8 cellular contexts compared by ENCODE assay signal in the genomic region with DNA sequence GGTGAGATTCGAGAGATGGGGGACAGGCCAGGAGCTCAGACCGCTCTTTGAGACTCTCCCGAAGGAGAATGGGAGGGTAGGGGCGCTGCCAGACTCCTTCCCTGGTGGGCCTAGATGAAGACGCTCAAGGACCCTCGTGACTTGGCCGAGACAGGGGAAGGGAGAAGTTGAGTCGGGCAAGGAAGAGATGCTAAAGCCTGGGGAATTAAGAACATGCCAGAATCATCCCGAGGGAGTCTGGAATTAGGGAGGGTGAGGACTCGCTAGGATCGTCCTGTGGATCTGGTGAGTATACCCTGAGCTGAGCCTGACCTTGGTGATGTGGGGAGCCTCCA. TPM values are rescaled to one million over a fixed set of nuclear protein-coding genes. Genes with fewer than 3 reads are reported as not detected.
A peak's percentile ranks its signal among the peaks of the same experiment; 100 is the strongest.
DNase-seq lines count a peak whose midpoint lies in the region; ATAC-seq and TF ChIP-seq lines count a peak whose summit lies in the region.

No MANE protein-coding gene starts in this region.

- H3K4me3 ChIP-seq in heart left ventricle (peak overlapping the region; percentile 30 to 76 (median 56)), upper lobe of left lung (peak overlapping the region; percentile 39 to 67 (median 66))

- H3K27me3 ChIP-seq in heart left ventricle (no peaks in the 10 kb centered on the region), upper lobe of left lung (no peaks in the 10 kb centered on the region)

- H3K36me3 ChIP-seq in heart left ventricle (peaks cover 3 to 38% (median 36%) of the 10 kb centered on the region in 9 donors), upper lobe of left lung (peaks cover 24 to 36% (median 35%) of the 10 kb centered on the region in 4 donors)

- H3K9me3 ChIP-seq in heart left ventricle (no peaks in the 10 kb centered on the region), upper lobe of left lung (no peaks in the 10 kb centered on the region)

- TF ChIP-seq EP300 in upper lobe of left lung (IDR thresholded peaks at IDR 0.05), result no peak

- H3K36me3 Mint-ChIP-seq in activated naive CD8-positive, alpha-beta T cell treated with anti-CD3 and anti-CD28 coated beads, Interleukin-2, amount 50 U/mL, for 24 hours (ENCODE audit: low read depth), result peaks cover 58% of the 10 kb centered on the region
- H3K36me3 Mint-ChIP-seq in memory B cell, result peaks cover 19% of the 10 kb centered on the region

- ATAC-seq in heart left ventricle, result no peak
- no peak for ATAC-seq in left cardiac atrium
- no peak for ATAC-seq in activated naive CD8-positive, alpha-beta T cell treated with anti-CD3 and anti-CD28 coated beads, Interleukin-2, amount 50 U/mL, for 24 hours
- no peak for ATAC-seq in memory B cell (ENCODE audit: low read depth)
- ATAC-seq in upper lobe of left lung (ENCODE audit: low FRiP score in 2 of 2), result no peak
- no peak for ATAC-seq in HG02798 (IDR thresholded peaks at IDR 0.05; ENCODE audit: poor library complexity, unreplicated experiment)
- ATAC-seq in GM18858 (IDR thresholded peaks at IDR 0.05; ENCODE audit: unreplicated experiment), result no peak

- 3 to 11% (median 6%) methylated on average over 11 of the region's 11 CpGs for whole genome bisulfite sequencing in heart left ventricle, 4 donors
- 8 to 19% methylated on average over 9 to 10 of the region's 11 CpGs for WGBS in upper lobe of left lung, 2 donors

- TF ChIP-seq POLR2A in heart left ventricle (IDR thresholded peaks at IDR 0.05) (no peak), upper lobe of left lung (IDR thresholded peaks at IDR 0.05) (no peak), erythroblast (IDR thresholded peaks at IDR 0.05; ENCODE audit: low read length) (no peak)

- H3K4me3 Mint-ChIP-seq in activated naive CD8-positive, alpha-beta T cell treated with anti-CD3 and anti-CD28 coated beads, Interleukin-2, amount 50 U/mL, for 24 hours, result peak overlapping the region; percentile 96
- H3K4me3 Mint-ChIP-seq in memory B cell, result peak overlapping the region; percentile 85

- H3K27me3 Mint-ChIP-seq in activated naive CD8-positive, alpha-beta T cell treated with anti-CD3 and anti-CD28 coated beads, Interleukin-2, amount 50 U/mL, for 24 hours, result no peaks in the 10 kb centered on the region
- H3K27me3 Mint-ChIP-seq in memory B cell, result no peaks in the 10 kb centered on the region

- no peaks in the 10 kb centered on the region for H3K9me3 Mint-ChIP-seq in activated naive CD8-positive, alpha-beta T cell treated with anti-CD3 and anti-CD28 coated beads, Interleukin-2, amount 50 U/mL, for 24 hours
- H3K9me3 Mint-ChIP-seq in memory B cell, result no peaks in the 10 kb centered on the region

- no peak for DNase-seq in heart left ventricle
- DNase-seq in left cardiac atrium, result no peak
- DNase-seq in activated naive CD8-positive, alpha-beta T cell treated with anti-CD3 and anti-CD28 coated beads, Interleukin-2, amount 50 U/mL, for 24 hours, result no peak
- no peak for DNase-seq in memory B cell (ENCODE audit: low spot score in 2 of 2)
- no peak for DNase-seq in upper lobe of left lung
- DNase-seq in erythroblast (lab: John Stamatoyannopoulos, UW), result no peak

- H3K4me1 Mint-ChIP-seq in activated naive CD8-positive, alpha-beta T cell treated with anti-CD3 and anti-CD28 coated beads, Interleukin-2, amount 50 U/mL, for 24 hours, result peaks cover 20% of the 10 kb centered on the region
- peaks cover 8% of the 10 kb centered on the region for H3K4me1 Mint-ChIP-seq in memory B cell

- intact Hi-C loops in heart left ventricle (cut with DNase I), result loop anchor here in 1 of 10 donors (5.0 kb wide), 1 partner anchor 154 kb away; no protein-coding TSS in a partner anchor
- intact Hi-C loops in left cardiac atrium (cut with DNase I), result no loop called here

- no peak overlapping the region for H3K27ac ChIP-seq in heart left ventricle
- H3K27ac ChIP-seq in upper lobe of left lung, result peak overlapping the region in 1 of 4 donors; percentile 59

- TF ChIP-seq CTCF in heart left ventricle (IDR thresholded peaks at IDR 0.05) (no peak), upper lobe of left lung (IDR thresholded peaks at IDR 0.05) (no peak)

- H3K4me1 ChIP-seq in heart left ventricle, result peaks cover 0 to 19% (median 6%) of the 10 kb centered on the region in 12 donors
- H3K4me1 ChIP-seq in upper lobe of left lung, result peaks cover 13 to 21% (median 17%) of the 10 kb centered on the region in 4 donors

- H3K27ac Mint-ChIP-seq in activated naive CD8-positive, alpha-beta T cell treated with anti-CD3 and anti-CD28 coated beads, Interleukin-2, amount 50 U/mL, for 24 hours, result peak overlapping the region; percentile 85
- H3K27ac Mint-ChIP-seq in memory B cell, result no peak overlapping the region

RNA-seq across cellular contexts. Expression of a gene that starts 0.5 kb away (rescaled TPM):
- 10 to 100 TPM in 1 of 9 donors, 1 to 10 TPM in 3, under 1 TPM in 1, not detected in 4; 0.32 to 16.9 (median 1.7) TPM for total RNA-seq in heart left ventricle
- under 1 TPM in 1 of 2 donors, not detected in 1; 0.79 TPM for polyA plus RNA-seq in heart left ventricle
- 1 to 10 TPM in 1 of 2 donors, under 1 TPM in 1; 0.73 to 1.6 TPM for total RNA-seq in left cardiac atrium
- total RNA-seq in upper lobe of left lung, result 10 to 100 TPM in 1 of 6 donors, 1 to 10 TPM in 3, not detected in 2; 1.1 to 12.5 (median 3.5) TPM

RNA-seq across cellular contexts. Expression of a gene that starts 14.1 kb away (rescaled TPM):
- total RNA-seq in heart left ventricle (not detected), left cardiac atrium (under 1 TPM in 1 of 2 donors, not detected in 1; 0.32 TPM), upper lobe of left lung (1 to 10 TPM in 1 of 6 donors, under 1 TPM in 2, not detected in 3; 0.37 to 1.1 (median 0.80) TPM)
- polyA plus RNA-seq in heart left ventricle, result under 1 TPM; 0.14 to 0.30 TPM

RNA-seq across cellular contexts. Expression of a gene that starts 20.6 kb away (rescaled TPM):
- 10 to 100 TPM; 14.1 to 45.6 (median 21.4) TPM for total RNA-seq in heart left ventricle
- polyA plus RNA-seq in heart left ventricle, result 10 to 100 TPM; 13.7 to 18.6 TPM
- 10 to 100 TPM; 23.2 to 30.2 TPM for total RNA-seq in left cardiac atrium
- 100 to 1,000 TPM in 1 of 6 donors, 10 to 100 TPM in 5; 23.9 to 117 (median 52.9) TPM for total RNA-seq in upper lobe of left lung

RNA-seq across cellular contexts. Expression of a gene that starts 21.2 kb away (rescaled TPM):
- total RNA-seq in heart left ventricle (10 to 100 TPM; 10.1 to 24.9 (median 21.3) TPM), left cardiac atrium (10 to 100 TPM; 18.2 to 18.9 TPM), upper lobe of left lung (10 to 100 TPM; 36.8 to 61.8 (median 46.5) TPM)
- polyA plus RNA-seq in heart left ventricle, result 10 to 100 TPM; 25.0 to 31.5 TPM

RNA-seq across cellular contexts. Expression of a gene that starts 21.3 kb away (rescaled TPM):
- total RNA-seq in heart left ventricle, result 1 to 10 TPM in 4 of 9 donors, under 1 TPM in 1, not detected in 4; 0.86 to 2.4 (median 1.4) TPM
- polyA plus RNA-seq in heart left ventricle, result under 1 TPM in 1 of 2 donors, not detected in 1; 0.72 TPM
- total RNA-seq in left cardiac atrium, result under 1 TPM in 1 of 2 donors, not detected in 1; 0.39 TPM
- 1 to 10 TPM in 4 of 6 donors, under 1 TPM in 1, not detected in 1; 1.00 to 7.1 (median 2.4) TPM for total RNA-seq in upper lobe of left lung
